In genomic region chr20:59828478-59829414, GRCh38 we compare ENCODE assay signal across 24 cellular contexts.
DNase-seq lines count a peak whose midpoint lies in the region; ATAC-seq, FAIRE-seq and TF ChIP-seq lines count a peak whose summit lies in the region.
"Had no signal": no experiment of that assay in that cellular context is flagged by ENCODE, and none has a peak within 500 bp of the region (broad histone marks: within the 10 kb centered on the region; RNA-seq: fewer than 3 reads in every experiment).

No MANE protein-coding gene starts in this region.

- H3K4me1 ChIP-seq in RWPE2 (ENCODE audit: insufficient read depth, poor library complexity, severe bottlenecking), result peaks cover 42% of the 10 kb centered on the region
- no peaks in the 10 kb centered on the region for H3K4me1 ChIP-seq in kidney (ENCODE audit: control insufficient read depth in 1 of 2, insufficient read depth in 1 of 2, low read depth in 1 of 2, low read length in 2 of 2)
- H3K4me1 ChIP-seq in testis, result no peaks in the 10 kb centered on the region
- H3K4me1 ChIP-seq: upper lobe of right lung had no signal

- CTCF ChIA-PET in activated CD8-positive, alpha-beta memory T cell treated with anti-CD3 and anti-CD28 coated beads, Interleukin-2, amount 10 ng/mL, durations not matched to agents 7 days and 5 days (lab: Charles Lee), result no interaction called here
- CTCF ChIA-PET in CD4-positive, alpha-beta T cell (lab: Charles Lee), result no interaction called here

- FAIRE-seq in kidney (lab: Jason Lieb, UNC), result no peak
- FAIRE-seq: GM12878, keratinocyte had no signal

- POLR2A ChIA-PET in CD4-positive, alpha-beta T cell (lab: Charles Lee), result no interaction called here

- TF ChIP-seq CTCF in RWPE2 (IDR thresholded peaks at IDR 0.05; ENCODE audit: poor library complexity, severe bottlenecking) (no peak), kidney (IDR thresholded peaks at IDR 0.05; ENCODE audit: borderline replicate concordance, extremely low read depth, insufficient read depth) (no peak), testis (IDR thresholded peaks at IDR 0.05) (no peak)
- no peak for TF ChIP-seq CTCF in CD4-positive, alpha-beta T cell (IDR thresholded peaks at IDR 0.05)

- H3K36me3 ChIP-seq in RWPE2 (ENCODE audit: low read depth) (no peaks in the 10 kb centered on the region), kidney (ENCODE audit: control insufficient read depth in 1 of 2, insufficient read depth in 2 of 2, low read length in 2 of 2) (no peaks in the 10 kb centered on the region), testis (ENCODE audit: low read depth, missing control alignments) (no peaks in the 10 kb centered on the region)
- H3K36me3 ChIP-seq: upper lobe of right lung had no signal

- H3K27ac Mint-ChIP-seq in activated CD8-positive, alpha-beta memory T cell treated with anti-CD3 and anti-CD28 coated beads, Interleukin-2, amount 10 ng/mL, durations not matched to agents 7 days and 5 days, result no peak overlapping the region
- no peak overlapping the region for H3K27ac Mint-ChIP-seq in CD4-positive, alpha-beta T cell
- H3K27ac Mint-ChIP-seq: activated naive CD8-positive, alpha-beta T cell; CD4-positive, alpha-beta memory T cell; natural killer cell treated with Interleukin-12 subunit alpha and Interleukin-12 subunit beta and Interleukin-15 and Interleukin-18, amount 100 ng/mL, for 72 hours; stimulated activated naive B cell treated with anti-CD40 and anti-IgM and Interleukin-4, amounts not matched to agents 10 μg/mL and 1 μg/mL and 100 μg/mL, for 72 hours; T-helper 2 cell treated with Interferon-gamma antibody and Interleukin-4, amounts not matched to agents 5 μg/mL and 100 μg/mL, for 36 hours had no signal

- WGBS in testis, 2 donors, result 85 to 90% methylated on average over 16 to 17 of the region's 17 CpGs

- peak overlapping the region; percentile 97 for H3K27ac ChIP-seq in RWPE2 (ENCODE audit: poor library complexity, severe bottlenecking)
- H3K27ac ChIP-seq in kidney (ENCODE audit: low read depth in 2 of 2, low read length in 2 of 2), result no peak overlapping the region
- H3K27ac ChIP-seq in testis, result no peak overlapping the region
- H3K27ac ChIP-seq in CD4-positive, alpha-beta T cell (ENCODE audit: low read depth, low read length), result no peak overlapping the region

- H3K9me3 Mint-ChIP-seq in activated CD8-positive, alpha-beta memory T cell treated with anti-CD3 and anti-CD28 coated beads, Interleukin-2, amount 10 ng/mL, durations not matched to agents 7 days and 5 days (ENCODE audit: low read depth), result no peaks in the 10 kb centered on the region
- no peaks in the 10 kb centered on the region for H3K9me3 Mint-ChIP-seq in CD4-positive, alpha-beta T cell
- H3K9me3 Mint-ChIP-seq: natural killer cell treated with Interleukin-12 subunit alpha and Interleukin-12 subunit beta and Interleukin-15 and Interleukin-18, amount 100 ng/mL, for 72 hours; T-helper 2 cell treated with Interferon-gamma antibody and Interleukin-4, amounts not matched to agents 5 μg/mL and 100 μg/mL, for 36 hours had no signal

- intact Hi-C loops in kidney (cut with DNase I), result no loop called here
- intact Hi-C loops in testis (cut with DNase I; ENCODE audit: low total_unique reads), result no loop called here
- intact Hi-C loops in CD4-positive, alpha-beta T cell (cut with DNase I, micrococcal nuclease), result no loop called here

- no peaks in the 10 kb centered on the region for H3K27me3 ChIP-seq in RWPE2 (ENCODE audit: insufficient read depth, poor library complexity, severe bottlenecking)
- H3K27me3 ChIP-seq in testis, result no peaks in the 10 kb centered on the region
- peaks cover 5% of the 10 kb centered on the region for H3K27me3 ChIP-seq in CD4-positive, alpha-beta T cell (ENCODE audit: control insufficient read depth, insufficient read depth, low read length)
- H3K27me3 ChIP-seq: upper lobe of right lung had no signal

- H3K4me3 Mint-ChIP-seq in activated CD8-positive, alpha-beta memory T cell treated with anti-CD3 and anti-CD28 coated beads, Interleukin-2, amount 10 ng/mL, durations not matched to agents 7 days and 5 days, result no peak overlapping the region
- H3K4me3 Mint-ChIP-seq in CD4-positive, alpha-beta T cell, result no peak overlapping the region
- H3K4me3 Mint-ChIP-seq: activated naive CD8-positive, alpha-beta T cell; CD4-positive, alpha-beta memory T cell; natural killer cell treated with Interleukin-12 subunit alpha and Interleukin-12 subunit beta and Interleukin-15 and Interleukin-18, amount 100 ng/mL, for 72 hours; stimulated activated naive B cell treated with anti-CD40 and anti-IgM and Interleukin-4, amounts not matched to agents 10 μg/mL and 1 μg/mL and 100 μg/mL, for 72 hours; T-helper 2 cell treated with Interferon-gamma antibody and Interleukin-4, amounts not matched to agents 5 μg/mL and 100 μg/mL, for 36 hours had no signal

- no peak for TF ChIP-seq POLR2A in testis (IDR thresholded peaks at IDR 0.05)

- no peaks in the 10 kb centered on the region for H3K27me3 Mint-ChIP-seq in activated CD8-positive, alpha-beta memory T cell treated with anti-CD3 and anti-CD28 coated beads, Interleukin-2, amount 10 ng/mL, durations not matched to agents 7 days and 5 days
- peaks cover 26% of the 10 kb centered on the region for H3K27me3 Mint-ChIP-seq in CD4-positive, alpha-beta T cell

- H3K9me3 ChIP-seq in RWPE2 (ENCODE audit: severe bottlenecking) (no peaks in the 10 kb centered on the region), kidney (ENCODE audit: control insufficient read depth in 1 of 2, low read length in 2 of 2) (no peaks in the 10 kb centered on the region), testis (no peaks in the 10 kb centered on the region)
- no peaks in the 10 kb centered on the region for H3K9me3 ChIP-seq in CD4-positive, alpha-beta T cell (ENCODE audit: control insufficient read depth, low read length)
- H3K9me3 ChIP-seq: mucosa of descending colon, upper lobe of right lung had no signal

- no peak for ATAC-seq in activated CD8-positive, alpha-beta memory T cell treated with anti-CD3 and anti-CD28 coated beads, Interleukin-2, amount 10 ng/mL, durations not matched to agents 7 days and 5 days
- no peak for ATAC-seq in RWPE2 (ENCODE audit: low read depth)
- ATAC-seq in CD4-positive, alpha-beta T cell (ENCODE audit: poor library complexity), result no peak
- ATAC-seq: GM12878; mucosa of descending colon; natural killer cell treated with Interleukin-12 subunit alpha and Interleukin-12 subunit beta and Interleukin-15 and Interleukin-18, amount 100 ng/mL, for 72 hours; stimulated activated naive B cell treated with anti-CD40 and anti-IgM and Interleukin-4, amounts not matched to agents 10 μg/mL and 1 μg/mL and 100 μg/mL, for 72 hours; upper lobe of right lung had no signal

- peak; percentile 18 for DNase-seq in activated CD8-positive, alpha-beta memory T cell treated with anti-CD3 and anti-CD28 coated beads, Interleukin-2, amount 10 ng/mL, durations not matched to agents 7 days and 5 days
- DNase-seq in activated CD8-positive, alpha-beta memory T cell treated with anti-CD3 and anti-CD28 coated beads, Interleukin-2, amount 50 U/mL, for 4 hours, result no peak
- DNase-seq in RWPE2 (ENCODE audit: low spot score) (peak; percentile 78), kidney (peak; percentile 52), testis (peak; percentile 6), activated gamma-delta T cell treated with Interleukin-2 at 50 U/mL for 16 hours (no peak), NCI-H2196 (lab: John Stamatoyannopoulos, UW; ENCODE audit: unreplicated experiment) (no peak)
- DNase-seq in CD4-positive, alpha-beta T cell, result no peak
- DNase-seq: AML-193; CD4-positive, alpha-beta memory T cell; effector CD8-positive, alpha-beta T cell; GOT3; mucosa of descending colon; NCI-H1105; NCI-H187 treated with DMSO at 0.1 percent for 48 hours; NCI-H2171; stimulated activated naive B cell treated with anti-CD40 and anti-IgM and Interleukin-4, amounts not matched to agents 10 μg/mL and 1 μg/mL and 100 μg/mL, for 72 hours; upper lobe of right lung had no signal

- no peak overlapping the region for H3K9ac ChIP-seq in kidney (ENCODE audit: low read length in 2 of 2)

- H3K4me3 ChIP-seq in RWPE2 (ENCODE audit: severe bottlenecking) (no peak overlapping the region), kidney (ENCODE audit: low read length in 2 of 2) (no peak overlapping the region), testis (no peak overlapping the region)
- H3K4me3 ChIP-seq: GM12878, lung, mucosa of descending colon, upper lobe of right lung had no signal

- no peaks in the 10 kb centered on the region for H3K4me1 Mint-ChIP-seq in activated CD8-positive, alpha-beta memory T cell treated with anti-CD3 and anti-CD28 coated beads, Interleukin-2, amount 10 ng/mL, durations not matched to agents 7 days and 5 days
- no peaks in the 10 kb centered on the region for H3K4me1 Mint-ChIP-seq in CD4-positive, alpha-beta T cell (ENCODE audit: low read depth)
- H3K4me1 Mint-ChIP-seq: stimulated activated naive B cell treated with anti-CD40 and anti-IgM and Interleukin-4, amounts not matched to agents 10 μg/mL and 1 μg/mL and 100 μg/mL, for 72 hours had no signal

- no peaks in the 10 kb centered on the region for H3K36me3 Mint-ChIP-seq in activated CD8-positive, alpha-beta memory T cell treated with anti-CD3 and anti-CD28 coated beads, Interleukin-2, amount 10 ng/mL, durations not matched to agents 7 days and 5 days
- H3K36me3 Mint-ChIP-seq in CD4-positive, alpha-beta T cell (ENCODE audit: low read depth), result no peaks in the 10 kb centered on the region
- H3K36me3 Mint-ChIP-seq: activated naive CD8-positive, alpha-beta T cell; CD4-positive, alpha-beta memory T cell; natural killer cell treated with Interleukin-12 subunit alpha and Interleukin-12 subunit beta and Interleukin-15 and Interleukin-18, amount 100 ng/mL, for 72 hours; stimulated activated naive B cell treated with anti-CD40 and anti-IgM and Interleukin-4, amounts not matched to agents 10 μg/mL and 1 μg/mL and 100 μg/mL, for 72 hours had no signal

Comparison
In these comparisons a context has a peak if more than half of its experiments do, and no peak if none do; other contexts are left out.
1. DNase-seq: peak in activated CD8-positive, alpha-beta memory T cell treated with anti-CD3 and anti-CD28 coated beads, Interleukin-2, amount 10 ng/mL, durations not matched to agents 7 days and 5 days (single experiment), RWPE2 (single experiment), kidney (single experiment) and testis (single experiment); none in activated CD8-positive, alpha-beta memory T cell treated with anti-CD3 and anti-CD28 coated beads, Interleukin-2, amount 50 U/mL, for 4 hours (single experiment), activated gamma-delta T cell treated with Interleukin-2 at 50 U/mL for 16 hours (single experiment), NCI-H2196 (single experiment) and CD4-positive, alpha-beta T cell (0 of 10).